8 cellular contexts compared by ENCODE assay signal in the genomic region with DNA sequence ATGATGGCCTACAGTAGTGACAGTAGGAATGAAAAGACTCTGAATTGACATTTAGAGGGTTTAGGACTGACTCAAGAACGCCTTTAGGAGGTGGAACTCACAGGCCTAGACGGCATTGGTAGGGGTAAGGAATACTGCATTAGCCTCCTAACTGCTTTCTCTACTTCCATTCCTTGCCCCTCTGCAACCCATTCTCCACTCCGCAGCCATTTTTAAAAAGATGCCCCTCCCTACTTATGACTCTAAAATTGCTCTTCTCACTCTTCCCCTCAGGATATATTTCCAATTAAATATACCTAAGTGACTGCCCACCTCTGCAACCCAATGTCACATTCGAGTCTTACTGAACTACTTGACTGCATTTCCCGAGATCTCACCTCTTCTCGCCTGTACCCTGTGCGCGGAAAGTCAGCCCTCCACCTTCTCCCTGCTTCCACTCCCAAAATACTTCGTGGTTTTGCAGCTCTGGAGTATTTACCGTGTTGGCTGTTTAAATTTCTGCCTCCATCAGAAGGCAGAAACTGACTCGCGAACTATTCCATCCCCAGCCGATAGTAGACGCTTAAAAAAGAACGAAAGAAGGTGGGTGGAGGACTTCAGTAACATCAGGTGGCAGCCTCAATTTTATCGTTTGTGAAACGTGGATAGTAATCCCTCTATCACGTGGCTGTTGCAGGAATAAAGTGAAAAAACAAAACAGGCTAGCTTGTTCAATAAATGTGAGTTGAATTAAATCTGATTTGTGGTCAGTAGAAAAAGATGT.
DNase-seq lines count a peak whose midpoint lies in the region; ATAC-seq and TF ChIP-seq lines count a peak whose summit lies in the region.

No MANE protein-coding gene starts in this region.

- peaks cover 40% of the 10 kb centered on the region for H3K36me3 Mint-ChIP-seq in stimulated activated memory B cell treated with anti-CD40 and anti-IgM and Interleukin-4, amounts not matched to agents 10 μg/mL and 1 μg/mL and 100 μg/mL, for 72 hours

- H3K4me1 Mint-ChIP-seq in stimulated activated memory B cell treated with anti-CD40 and anti-IgM and Interleukin-4, amounts not matched to agents 10 μg/mL and 1 μg/mL and 100 μg/mL, for 72 hours = peaks cover 46% of the 10 kb centered on the region

- no peaks in the 10 kb centered on the region for H3K27me3 Mint-ChIP-seq in stimulated activated memory B cell treated with anti-CD40 and anti-IgM and Interleukin-4, amounts not matched to agents 10 μg/mL and 1 μg/mL and 100 μg/mL, for 72 hours

- ATAC-seq in stimulated activated memory B cell treated with anti-CD40 and anti-IgM and Interleukin-4, amounts not matched to agents 10 μg/mL and 1 μg/mL and 100 μg/mL, for 72 hours = no peak

- peak; percentile 31 to 34 for DNase-seq in activated CD4-positive, alpha-beta T cell treated with anti-CD3 and anti-CD28 coated beads for 4 hours
- no peak for DNase-seq in activated CD4-positive, alpha-beta T cell treated with anti-CD3 and anti-CD28 coated beads for 1 hour
- peak; percentile 24 to 51 for DNase-seq in NOMO-1 (lab: John Stamatoyannopoulos, UW; ENCODE audit: unreplicated experiment in 2 of 2)
- peak; percentile 42 for DNase-seq in astrocyte of the hippocampus (ENCODE audit: low read depth, low spot score)
- peak; percentile 45 for DNase-seq in iris pigment epithelial cell (ENCODE audit: low read depth)
- DNase-seq in NCI-H128 (lab: John Stamatoyannopoulos, UW; ENCODE audit: unreplicated experiment) = no peak
- DNase-seq in GM13977 (ENCODE audit: low spot score) = no peak

- in situ Hi-C loops in GM13977 (cut with MboI; ENCODE audit: low pct_unique_long_range_greater_than_20kb, low sequenced_read_pairs, unreplicated experiment) = no loop called here

- H3K27ac Mint-ChIP-seq in stimulated activated memory B cell treated with anti-CD40 and anti-IgM and Interleukin-4, amounts not matched to agents 10 μg/mL and 1 μg/mL and 100 μg/mL, for 72 hours = peak overlapping the region; percentile 99

- TF ChIP-seq CTCF in GM13977 (IDR thresholded peaks at IDR 0.05; ENCODE audit: extremely low read depth, insufficient read depth, missing control alignments) = no peak

- no peaks in the 10 kb centered on the region for H3K9me3 Mint-ChIP-seq in stimulated activated memory B cell treated with anti-CD40 and anti-IgM and Interleukin-4, amounts not matched to agents 10 μg/mL and 1 μg/mL and 100 μg/mL, for 72 hours

- H3K4me3 Mint-ChIP-seq in stimulated activated memory B cell treated with anti-CD40 and anti-IgM and Interleukin-4, amounts not matched to agents 10 μg/mL and 1 μg/mL and 100 μg/mL, for 72 hours = peak overlapping the region; percentile 95

Comparison
In these comparisons a context has a peak if more than half of its experiments do, and no peak if none do; other contexts are left out.
1. DNase-seq: peak in activated CD4-positive, alpha-beta T cell treated with anti-CD3 and anti-CD28 coated beads for 4 hours (2 of 2), NOMO-1 (2 of 2), astrocyte of the hippocampus (single experiment) and iris pigment epithelial cell (single experiment); none in activated CD4-positive, alpha-beta T cell treated with anti-CD3 and anti-CD28 coated beads for 1 hour (single experiment), NCI-H128 (single experiment) and GM13977 (single experiment).